In the genomic region with DNA sequence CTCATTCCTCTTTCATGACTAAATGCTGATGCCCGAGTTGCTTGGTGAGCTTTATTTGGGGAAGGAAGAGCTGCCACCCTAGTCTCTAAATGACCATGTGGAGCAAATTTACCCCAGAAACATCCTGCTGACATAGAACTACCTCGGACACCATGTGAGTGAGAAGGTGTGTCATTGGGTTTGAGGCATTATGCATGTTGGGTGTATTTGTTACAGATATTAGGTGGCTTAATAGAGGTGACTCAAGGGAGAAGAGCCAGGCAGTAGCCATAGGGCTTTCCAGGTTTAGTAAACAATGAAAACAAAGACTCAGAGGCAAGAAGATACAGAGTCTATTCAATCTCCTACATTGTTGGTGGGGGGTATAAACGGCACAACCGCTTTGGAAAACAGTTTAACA, we compare ENCODE assay signal across 1 cellular context.
TF ChIP-seq lines count a peak whose summit lies in the region.

No MANE protein-coding gene starts in this region.

TF ChIP-seq in IMR-90, 13 proteins besides CTCF, POLR2A, EP300 and RAD21:
- TF ChIP-seq RCOR1 (IDR thresholded peaks at IDR 0.05; ENCODE audit: insufficient replicate concordance, low read length) = no peak
- TF ChIP-seq ELK1 (IDR thresholded peaks at IDR 0.05; ENCODE audit: borderline replicate concordance, low read depth, low read length) = no peak
- TF ChIP-seq MXI1 (IDR thresholded peaks at IDR 0.05; ENCODE audit: borderline replicate concordance, low read depth, low read length) = no peak
- no peak for TF ChIP-seq USF2 (IDR thresholded peaks at IDR 0.05; ENCODE audit: low read depth, low read length)
- TF ChIP-seq MAZ (IDR thresholded peaks at IDR 0.05; ENCODE audit: borderline replicate concordance, low read depth, low read length) = no peak
- TF ChIP-seq CEBPB (IDR thresholded peaks at IDR 0.05; ENCODE audit: low read depth, low read length) = no peak
- no peak for TF ChIP-seq MAFK (IDR thresholded peaks at IDR 0.05; ENCODE audit: low read depth, low read length)
- no peak for TF ChIP-seq FOS (IDR thresholded peaks at IDR 0.05; ENCODE audit: low read depth, low read length)
- no peak for TF ChIP-seq RFX5 (IDR thresholded peaks at IDR 0.05; ENCODE audit: low read depth, low read length)
- TF ChIP-seq NFE2L2 (IDR thresholded peaks at IDR 0.05; ENCODE audit: low read depth, low read length) = no peak
- TF ChIP-seq BHLHE40 (IDR thresholded peaks at IDR 0.05; ENCODE audit: low read depth, low read length) = no peak
- TF ChIP-seq SMC3 (IDR thresholded peaks at IDR 0.05; ENCODE audit: low read depth, low read length) = no peak
- TF ChIP-seq CHD1 (IDR thresholded peaks at IDR 0.05; ENCODE audit: low read depth, low read length) = no peak
